In the genomic region with DNA sequence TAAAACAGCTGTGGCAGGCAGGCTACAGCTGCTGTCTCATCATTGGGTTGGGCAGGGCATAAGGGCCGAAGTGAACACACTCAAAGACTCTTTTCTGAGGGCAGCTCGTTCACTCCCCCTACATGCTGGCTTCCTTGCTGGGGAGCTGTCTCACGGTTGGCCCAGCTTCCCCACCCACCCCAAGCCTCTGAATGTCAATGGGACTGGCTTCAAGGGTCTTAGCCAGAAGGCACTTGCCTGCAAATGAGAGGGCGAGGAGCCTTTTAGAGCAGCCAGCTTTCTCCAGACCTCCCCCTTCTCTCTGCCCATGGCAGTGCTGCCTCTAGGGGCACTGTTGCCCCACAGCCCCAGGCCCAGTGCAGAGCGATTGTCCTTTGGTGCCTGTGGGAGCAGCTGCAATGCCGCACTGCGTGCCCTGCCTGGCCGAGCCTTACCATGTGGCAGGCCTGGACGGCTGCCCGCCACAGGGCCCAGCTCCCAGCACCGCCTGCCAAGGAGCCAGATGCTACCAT, we compare ENCODE assay signal across 8 cellular contexts.
DNase-seq lines count a peak whose midpoint lies in the region; ATAC-seq lines count a peak whose summit lies in the region.

No MANE protein-coding gene starts in this region.

- ATAC-seq in HG02759 (IDR thresholded peaks at IDR 0.05; ENCODE audit: unreplicated experiment) (peak; percentile 57), esophagus mucosa (peak; percentile 75), GM21825 (IDR thresholded peaks at IDR 0.05; ENCODE audit: unreplicated experiment) (no peak), HG03135 (IDR thresholded peaks at IDR 0.05; ENCODE audit: unreplicated experiment) (no peak), HG03439 (IDR thresholded peaks at IDR 0.05; ENCODE audit: unreplicated experiment) (no peak)

- H3K4me3 ChIP-seq in muscle layer of colon (ENCODE audit: low read depth in 1 of 2, low read length in 2 of 2) = no peak overlapping the region

- peak overlapping the region; percentile 68 for H3K27ac ChIP-seq in muscle layer of colon (ENCODE audit: low read depth, low read length)

- DNase-seq in ELF-1 (ENCODE audit: low read depth, low spot score) = peak; percentile 95
- DNase-seq in RPMI8226 = peak; percentile 7

- H3K9me3 ChIP-seq in muscle layer of colon (ENCODE audit: low read length) = no peaks in the 10 kb centered on the region

- H3K9ac ChIP-seq in muscle layer of colon (ENCODE audit: low read length) = no peak overlapping the region

- H3K4me1 ChIP-seq in muscle layer of colon (ENCODE audit: insufficient read depth, low read length) = peaks cover 13% of the 10 kb centered on the region

- H3K27me3 ChIP-seq in muscle layer of colon (ENCODE audit: control insufficient read depth in 1 of 2, insufficient read depth in 2 of 2, low read length in 2 of 2) = no peaks in the 10 kb centered on the region

- H3K36me3 ChIP-seq in muscle layer of colon (ENCODE audit: insufficient read depth, low read length) = peaks cover 8% of the 10 kb centered on the region

Comparison
In these comparisons a context has a peak if more than half of its experiments do, and no peak if none do; other contexts are left out.
1. ATAC-seq: peak in HG02759 (single experiment) and esophagus mucosa (single experiment); none in GM21825 (single experiment), HG03135 (single experiment) and HG03439 (single experiment).